ENCODE assay signal across 2 cellular contexts in the genomic region with DNA sequence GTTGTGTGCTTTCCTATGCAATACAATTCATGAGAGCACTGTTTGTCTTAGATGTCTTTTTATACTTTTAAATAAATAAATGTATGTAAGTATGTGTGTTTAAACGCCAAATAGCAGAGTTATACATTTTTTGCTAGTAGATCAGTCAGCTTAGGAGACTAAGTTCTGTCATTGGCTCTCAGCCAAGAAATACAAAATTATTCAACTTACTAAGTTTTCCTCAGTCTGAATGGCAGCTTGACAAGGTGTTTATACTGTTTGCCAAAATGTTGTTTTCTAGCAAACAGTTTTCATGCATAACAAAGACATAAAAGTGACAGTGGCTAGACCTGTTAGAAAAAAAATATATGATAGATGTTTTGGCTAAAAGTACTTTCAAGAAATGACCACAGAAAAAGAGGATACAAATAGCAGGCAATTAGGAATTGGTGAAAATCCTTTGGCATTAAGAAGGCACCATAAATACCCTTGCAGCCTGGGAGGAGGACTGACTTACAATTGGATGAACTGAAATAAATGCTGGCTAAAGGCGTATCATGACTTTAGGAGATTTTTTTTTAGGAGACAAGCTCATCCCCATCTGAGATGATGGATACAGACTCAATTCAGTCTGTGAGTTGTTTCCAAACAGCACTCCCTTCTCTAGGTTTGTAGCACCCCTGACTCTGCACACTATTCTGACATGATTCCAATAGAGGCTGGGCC.
TF ChIP-seq lines count a peak whose summit lies in the region.

No MANE protein-coding gene starts in this region.

TF ChIP-seq in SK-N-SH treated with all-trans-retinoic acid at 6 μM for 48 hours, 23 proteins besides CTCF, POLR2A, EP300 and RAD21:
- TF ChIP-seq ZNF70 (CRISPR knock-in tag; IDR thresholded peaks at IDR 0.05), result no peak
- TF ChIP-seq TOX (CRISPR knock-in tag; IDR thresholded peaks at IDR 0.05; ENCODE audit: borderline replicate concordance), result no peak
- TF ChIP-seq PPARA (CRISPR knock-in tag; IDR thresholded peaks at IDR 0.05; ENCODE audit: borderline replicate concordance), result no peak
- TF ChIP-seq, protein P1, sequence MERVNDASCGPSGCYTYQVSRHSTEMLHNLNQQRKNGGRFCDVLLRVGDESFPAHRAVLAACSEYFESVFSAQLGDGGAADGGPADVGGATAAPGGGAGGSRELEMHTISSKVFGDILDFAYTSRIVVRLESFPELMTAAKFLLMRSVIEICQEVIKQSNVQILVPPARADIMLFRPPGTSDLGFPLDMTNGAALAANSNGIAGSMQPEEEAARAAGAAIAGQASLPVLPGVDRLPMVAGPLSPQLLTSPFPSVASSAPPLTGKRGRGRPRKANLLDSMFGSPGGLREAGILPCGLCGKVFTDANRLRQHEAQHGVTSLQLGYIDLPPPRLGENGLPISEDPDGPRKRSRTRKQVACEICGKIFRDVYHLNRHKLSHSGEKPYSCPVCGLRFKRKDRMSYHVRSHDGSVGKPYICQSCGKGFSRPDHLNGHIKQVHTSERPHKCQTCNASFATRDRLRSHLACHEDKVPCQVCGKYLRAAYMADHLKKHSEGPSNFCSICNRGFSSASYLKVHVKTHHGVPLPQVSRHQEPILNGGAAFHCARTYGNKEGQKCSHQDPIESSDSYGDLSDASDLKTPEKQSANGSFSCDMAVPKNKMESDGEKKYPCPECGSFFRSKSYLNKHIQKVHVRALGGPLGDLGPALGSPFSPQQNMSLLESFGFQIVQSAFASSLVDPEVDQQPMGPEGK (CRISPR knock-in tag; IDR thresholded peaks at IDR 0.05; ENCODE audit: borderline replicate concordance), result no peak
- TF ChIP-seq ZNF565 (CRISPR knock-in tag; conservative IDR thresholded peaks at IDR 0.05; ENCODE audit: low read depth), result no peak
- TF ChIP-seq, protein P2, sequence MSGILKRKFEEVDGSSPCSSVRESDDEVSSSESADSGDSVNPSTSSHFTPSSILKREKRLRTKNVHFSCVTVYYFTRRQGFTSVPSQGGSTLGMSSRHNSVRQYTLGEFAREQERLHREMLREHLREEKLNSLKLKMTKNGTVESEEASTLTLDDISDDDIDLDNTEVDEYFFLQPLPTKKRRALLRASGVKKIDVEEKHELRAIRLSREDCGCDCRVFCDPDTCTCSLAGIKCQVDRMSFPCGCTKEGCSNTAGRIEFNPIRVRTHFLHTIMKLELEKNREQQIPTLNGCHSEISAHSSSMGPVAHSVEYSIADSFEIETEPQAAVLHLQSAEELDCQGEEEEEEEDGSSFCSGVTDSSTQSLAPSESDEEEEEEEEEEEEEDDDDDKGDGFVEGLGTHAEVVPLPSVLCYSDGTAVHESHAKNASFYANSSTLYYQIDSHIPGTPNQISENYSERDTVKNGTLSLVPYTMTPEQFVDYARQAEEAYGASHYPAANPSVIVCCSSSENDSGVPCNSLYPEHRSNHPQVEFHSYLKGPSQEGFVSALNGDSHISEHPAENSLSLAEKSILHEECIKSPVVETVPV (CRISPR knock-in tag; IDR thresholded peaks at IDR 0.05), result no peak
- no peak for TF ChIP-seq ZFP30 (CRISPR knock-in tag; IDR thresholded peaks at IDR 0.05)
- TF ChIP-seq ESRRG (CRISPR knock-in tag; IDR thresholded peaks at IDR 0.05), result no peak
- no peak for TF ChIP-seq GLIS3 (CRISPR knock-in tag; IDR thresholded peaks at IDR 0.05)
- TF ChIP-seq ZC3H10 (CRISPR knock-in tag; IDR thresholded peaks at IDR 0.05), result no peak
- TF ChIP-seq BACH2 (CRISPR knock-in tag; IDR thresholded peaks at IDR 0.05; ENCODE audit: borderline replicate concordance), result no peak
- TF ChIP-seq, protein P3, sequence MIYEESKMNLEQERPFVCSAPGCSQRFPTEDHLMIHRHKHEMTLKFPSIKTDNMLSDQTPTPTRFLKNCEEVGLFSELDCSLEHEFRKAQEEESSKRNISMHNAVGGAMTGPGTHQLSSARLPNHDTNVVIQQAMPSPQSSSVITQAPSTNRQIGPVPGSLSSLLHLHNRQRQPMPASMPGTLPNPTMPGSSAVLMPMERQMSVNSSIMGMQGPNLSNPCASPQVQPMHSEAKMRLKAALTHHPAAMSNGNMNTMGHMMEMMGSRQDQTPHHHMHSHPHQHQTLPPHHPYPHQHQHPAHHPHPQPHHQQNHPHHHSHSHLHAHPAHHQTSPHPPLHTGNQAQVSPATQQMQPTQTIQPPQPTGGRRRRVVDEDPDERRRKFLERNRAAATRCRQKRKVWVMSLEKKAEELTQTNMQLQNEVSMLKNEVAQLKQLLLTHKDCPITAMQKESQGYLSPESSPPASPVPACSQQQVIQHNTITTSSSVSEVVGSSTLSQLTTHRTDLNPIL (CRISPR knock-in tag; IDR thresholded peaks at IDR 0.05; ENCODE audit: low read depth), result no peak
- no peak for TF ChIP-seq OSR1 (CRISPR knock-in tag; IDR thresholded peaks at IDR 0.05)
- TF ChIP-seq ZNF8 (CRISPR knock-in tag; IDR thresholded peaks at IDR 0.05), result no peak
- no peak for TF ChIP-seq ZFP3 (CRISPR knock-in tag; IDR thresholded peaks at IDR 0.05)

TF ChIP-seq in endothelial cell of umbilical vein, 7 proteins besides CTCF, POLR2A, EP300 and RAD21:
- TF ChIP-seq JUN (IDR thresholded peaks at IDR 0.05; ENCODE audit: borderline replicate concordance, insufficient read depth, insufficient read length, low read depth) (no peak), GATA2 (IDR thresholded peaks at IDR 0.05; ENCODE audit: insufficient read depth, insufficient read length, low read depth, low read length) (no peak), MYC (IDR thresholded peaks at IDR 0.05; ENCODE audit: low read depth, low read length) (no peak), POLR2AphosphoS5 (IDR thresholded peaks at IDR 0.05; ENCODE audit: insufficient read depth, low read depth, low read length) (no peak)
